In the genomic region with DNA sequence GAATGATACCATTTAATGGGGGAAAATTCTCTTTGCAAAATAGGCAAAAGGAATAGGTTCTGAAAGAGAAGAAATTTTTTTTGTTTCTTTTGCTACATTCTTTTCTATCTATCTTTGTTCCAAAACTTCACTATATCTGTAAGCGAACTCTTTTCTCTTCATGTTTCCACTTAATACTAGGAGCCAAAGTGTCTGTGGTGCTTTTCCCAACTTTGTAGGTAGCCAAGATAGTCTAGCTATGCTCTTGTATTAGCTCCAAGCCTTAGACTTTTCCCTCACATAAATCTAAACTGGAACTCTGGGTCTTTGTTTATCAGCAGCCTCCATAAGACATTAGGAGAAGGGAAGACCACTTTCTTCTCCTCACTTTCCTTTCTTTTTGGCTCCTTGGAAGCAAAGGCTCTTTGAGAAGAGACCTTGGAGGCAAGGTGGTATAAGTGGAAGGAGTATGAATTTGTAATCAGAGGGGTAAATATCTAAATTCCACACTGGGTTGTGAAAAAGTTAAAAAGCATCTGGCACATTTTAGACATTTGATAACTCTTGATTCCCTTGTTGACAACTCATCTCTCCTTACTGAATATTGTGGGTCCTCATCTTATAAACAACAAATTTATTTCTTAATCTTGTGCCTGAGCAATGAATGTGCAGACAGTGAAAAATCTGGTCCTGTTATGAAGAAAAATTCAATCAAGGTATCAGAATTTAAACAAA, we compare ENCODE assay signal across 22 cellular contexts.
A peak's percentile ranks its signal among the peaks of the same experiment; 100 is the strongest.
DNase-seq lines count a peak whose midpoint lies in the region; ATAC-seq and TF ChIP-seq lines count a peak whose summit lies in the region.
"Had no signal": no experiment of that assay in that cellular context is flagged by ENCODE, and none has a peak within 500 bp of the region (broad histone marks: within the 10 kb centered on the region; RNA-seq: fewer than 3 reads in every experiment).

No MANE protein-coding gene starts in this region.

- H2AFZ ChIP-seq in ACC112 (ENCODE audit: low read length, unreplicated experiment) (peak overlapping the region; percentile 73), hepatocyte (no peak overlapping the region), smooth muscle cell (ENCODE audit: low read depth) (no peak overlapping the region)

- peak overlapping the region; percentile 27 for H3K4me2 ChIP-seq in hepatocyte
- H3K4me2 ChIP-seq in smooth muscle cell: peak overlapping the region; percentile 72

- in situ Hi-C loops in brain microvascular endothelial cell (cut with HindIII; ENCODE audit: low pct_ligation_motif_present, low sequenced_read_pairs): no loop called here

- no peaks in the 10 kb centered on the region for H4K20me1 ChIP-seq in hepatocyte (ENCODE audit: insufficient read depth, poor library complexity, severe bottlenecking)
- H4K20me1 ChIP-seq in smooth muscle cell (ENCODE audit: low read depth): no peaks in the 10 kb centered on the region

- peak overlapping the region; percentile 94 for H3K27ac ChIP-seq in ACC112 (ENCODE audit: low read depth, low read length)
- H3K27ac ChIP-seq in hepatocyte: peak overlapping the region; percentile 41
- no peak overlapping the region for H3K27ac ChIP-seq in smooth muscle cell (ENCODE audit: low read depth)
- H3K27ac ChIP-seq in brain microvascular endothelial cell: no peak overlapping the region
- H3K27ac ChIP-seq: ovary had no signal

- WGBS in hepatocyte (ENCODE audit: low lambda C conversion rate, missing lambda C conversion rate): 96% methylated on average over 1 of the region's 1 CpG
- 97% methylated on average over 1 of the region's 1 CpG for WGBS in smooth muscle cell (ENCODE audit: low lambda C conversion rate)

- no peaks in the 10 kb centered on the region for H3K27me3 ChIP-seq in ACC112 (ENCODE audit: insufficient read depth, low read length)
- no peaks in the 10 kb centered on the region for H3K27me3 ChIP-seq in hepatocyte
- no peaks in the 10 kb centered on the region for H3K27me3 ChIP-seq in smooth muscle cell (ENCODE audit: low read depth)
- no peaks in the 10 kb centered on the region for H3K27me3 ChIP-seq in brain microvascular endothelial cell (replicated peaks)
- H3K27me3 ChIP-seq: ovary had no signal

- H3F3A ChIP-seq in smooth muscle cell (ENCODE audit: low read depth): no peaks in the 10 kb centered on the region

- H3K4me3 ChIP-seq in ACC112 (ENCODE audit: low read depth, low read length): peak overlapping the region; percentile 35; the same call in 1 of the 2 replicates
- no peak overlapping the region for H3K4me3 ChIP-seq in hepatocyte
- H3K4me3 ChIP-seq in smooth muscle cell: no peak overlapping the region
- H3K4me3 ChIP-seq in brain microvascular endothelial cell (ENCODE audit: low read depth, low read length): no peak overlapping the region
- H3K4me3 ChIP-seq: ovary had no signal

- no peaks in the 10 kb centered on the region for H3K9me2 ChIP-seq in hepatocyte (replicated peaks; ENCODE audit: insufficient read depth)

- H3K9me3 ChIP-seq in hepatocyte (ENCODE audit: low read depth) (no peaks in the 10 kb centered on the region), smooth muscle cell (replicated peaks; ENCODE audit: low read depth) (no peaks in the 10 kb centered on the region)
- H3K9me3 ChIP-seq: ovary had no signal

- H3K36me3 ChIP-seq in ACC112 (ENCODE audit: insufficient read depth, low read length) (no peaks in the 10 kb centered on the region), hepatocyte (replicated peaks; ENCODE audit: insufficient read depth, low read depth) (no peaks in the 10 kb centered on the region), smooth muscle cell (ENCODE audit: low read depth) (no peaks in the 10 kb centered on the region), brain microvascular endothelial cell (replicated peaks) (no peaks in the 10 kb centered on the region)
- H3K36me3 ChIP-seq: ovary had no signal

- no peak for ATAC-seq in GM18870 (IDR thresholded peaks at IDR 0.05; ENCODE audit: unreplicated experiment)
- ATAC-seq: activated CD8-positive, alpha-beta T cell treated with anti-CD3 and anti-CD28 coated beads, Interleukin-2, amount 10 ng/mL, durations not matched to agents 7 days and 5 days; activated T-cell treated with anti-CD3 and anti-CD28 coated beads, Interleukin-2, amount 50 U/mL, for 4 hours; effector memory CD8-positive, alpha-beta T cell; naive thymus-derived CD4-positive, alpha-beta T cell had no signal

- no peak overlapping the region for H3K9ac ChIP-seq in smooth muscle cell (ENCODE audit: low read depth)

- no peak for TF ChIP-seq CTCF in hepatocyte (IDR thresholded peaks at IDR 0.05; ENCODE audit: poor library complexity)
- TF ChIP-seq CTCF in smooth muscle cell (IDR thresholded peaks at IDR 0.05; ENCODE audit: borderline replicate concordance, insufficient read depth, poor library complexity, severe bottlenecking): no peak
- TF ChIP-seq CTCF in brain microvascular endothelial cell (IDR thresholded peaks at IDR 0.05; ENCODE audit: low read depth, low read length, missing control alignments): no peak

- H3K79me2 ChIP-seq in ACC112 (ENCODE audit: control insufficient read depth, insufficient read depth, low read length, unreplicated experiment) (no peaks in the 10 kb centered on the region), hepatocyte (no peaks in the 10 kb centered on the region), smooth muscle cell (ENCODE audit: low read depth) (no peaks in the 10 kb centered on the region)

- DNase-seq in amniotic epithelial cell (ENCODE audit: low read depth) (peak; percentile 64), hepatocyte (ENCODE audit: low spot score) (no peak), smooth muscle cell (lab: John Stamatoyannopoulos, UW; ENCODE audit: unreplicated experiment) (no peak), brain microvascular endothelial cell (no peak), NCI-H1694 (lab: John Stamatoyannopoulos, UW) (no peak)
- DNase-seq in stimulated activated naive CD4-positive, alpha-beta T cell (lab: John Stamatoyannopoulos, UW): no peak
- DNase-seq: activated CD4-positive, CD25-positive, alpha-beta regulatory T cell treated with anti-CD3 and anti-CD28 coated beads, Interleukin-2, amount 50 U/mL, for 72 hours; activated CD8-positive, alpha-beta T cell treated with anti-CD3 and anti-CD28 coated beads, Interleukin-2, amount 10 ng/mL, durations not matched to agents 7 days and 5 days; activated naive CD4-positive, alpha-beta T cell treated with anti-CD3 and anti-CD28 coated beads, Interleukin-2, amount 10 ng/mL, durations not matched to agents 7 days and 5 days; activated T-cell treated with anti-CD3 and anti-CD28 coated beads, Interleukin-2, amount 50 U/mL, for 4 hours; DMS 273 treated with DMSO at 0.1 percent for 48 hours; effector memory CD8-positive, alpha-beta T cell; islet precursor cell; naive thymus-derived CD4-positive, alpha-beta T cell; NCI-H1436 treated with DMSO at 0.1 percent for 48 hours; NCI-H526 treated with DMSO at 0.1 percent for 48 hours; ovary; stimulated activated CD4-positive, alpha-beta T cell treated with anti-CD3 and anti-CD28 coated beads, Interleukin-2, amount 100 ng/mL, for 24 hours; stimulated activated naive CD4-positive, alpha-beta T cell treated with Interleukin-2 at 50 U/mL for 16 hours; T1000 had no signal

- peaks cover 24% of the 10 kb centered on the region for H3K4me1 ChIP-seq in ACC112 (ENCODE audit: control insufficient read depth, insufficient read depth, low read length, unreplicated experiment)
- no peaks in the 10 kb centered on the region for H3K4me1 ChIP-seq in hepatocyte (ENCODE audit: insufficient read depth)
- H3K4me1 ChIP-seq in smooth muscle cell (ENCODE audit: low read depth): no peaks in the 10 kb centered on the region

Comparison
In these comparisons a context has a peak if more than half of its experiments do, and no peak if none do; other contexts are left out.
1. H3K27ac ChIP-seq: peak in ACC112 (single experiment) and hepatocyte (single experiment); none in smooth muscle cell (single experiment) and brain microvascular endothelial cell (single experiment).